ENCODE assay signal across 18 cellular contexts in the genomic region with DNA sequence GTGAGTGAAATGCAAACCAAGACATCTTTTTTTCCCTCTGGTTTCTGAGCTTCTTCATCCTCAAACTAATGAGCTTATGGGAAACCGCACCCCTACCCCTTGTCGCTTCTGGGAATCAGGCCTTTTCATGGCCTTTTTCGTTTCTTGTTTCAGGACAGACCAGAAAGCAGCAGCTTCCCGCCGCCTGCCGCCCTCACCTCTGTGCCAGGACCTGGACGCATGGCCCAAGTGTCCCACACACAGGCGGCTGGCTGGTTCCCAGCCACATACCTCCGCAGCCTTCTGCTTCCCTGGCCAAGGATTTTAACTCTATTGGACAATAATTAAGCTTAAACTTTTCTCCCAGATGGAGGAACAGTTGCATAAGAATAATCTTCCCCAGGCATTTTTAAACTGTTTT.
A peak's percentile ranks its signal among the peaks of the same experiment; 100 is the strongest.
DNase-seq lines count a peak whose midpoint lies in the region; ATAC-seq and TF ChIP-seq lines count a peak whose summit lies in the region.
"Had no signal": no experiment of that assay in that cellular context is flagged by ENCODE, and none has a peak within 500 bp of the region (broad histone marks: within the 10 kb centered on the region; RNA-seq: fewer than 3 reads in every experiment).

No MANE protein-coding gene starts in this region.

- H4K20me1 ChIP-seq in DND-41 (ENCODE audit: insufficient read depth, low read length) (no peaks in the 10 kb centered on the region), GM23338 (replicated peaks; ENCODE audit: insufficient read depth) (no peaks in the 10 kb centered on the region)
- H4K20me1 ChIP-seq: BLaER1 treated with 17β-estradiol and CSF1 and Interleukin-3, amounts not matched to agents 10 nM and 100 nM had no signal

- no peaks in the 10 kb centered on the region for H3K27me3 ChIP-seq in DND-41 (ENCODE audit: insufficient read depth, low read length, poor library complexity)
- no peaks in the 10 kb centered on the region for H3K27me3 ChIP-seq in GM23338 (ENCODE audit: insufficient read depth)
- H3K27me3 ChIP-seq: BE2C; BLaER1 treated with 17β-estradiol and CSF1 and Interleukin-3, amounts not matched to agents 10 nM and 100 nM had no signal

- H3K36me3 Mint-ChIP-seq in GM23338 (ENCODE audit: low read depth), result no peaks in the 10 kb centered on the region
- H3K36me3 Mint-ChIP-seq in mesothelial cell of epicardium, result no peaks in the 10 kb centered on the region
- H3K36me3 Mint-ChIP-seq: CD14-positive monocyte; CD8-positive, alpha-beta memory T cell had no signal

- H3K27me3 Mint-ChIP-seq in GM23338 (ENCODE audit: insufficient read depth, low read depth, poor library complexity), result peaks cover 2% of the 10 kb centered on the region
- H3K27me3 Mint-ChIP-seq in mesothelial cell of epicardium (ENCODE audit: low read depth), result no peaks in the 10 kb centered on the region
- H3K27me3 Mint-ChIP-seq: CD4-positive, alpha-beta T cell had no signal

- ATAC-seq in DND-41 (ENCODE audit: insufficient read depth, low read depth), result no peak
- ATAC-seq in GM23338, result no peak
- no peak for ATAC-seq in HG03196 (IDR thresholded peaks at IDR 0.05; ENCODE audit: unreplicated experiment)
- ATAC-seq in GM19395 (IDR thresholded peaks at IDR 0.05; ENCODE audit: unreplicated experiment), result no peak
- ATAC-seq: HCT116 had no signal

- no peaks in the 10 kb centered on the region for H3K9me3 ChIP-seq in DND-41 (ENCODE audit: insufficient read depth, low read length, severe bottlenecking)
- H3K9me3 ChIP-seq: BE2C had no signal

- H3K9me3 Mint-ChIP-seq in GM23338 (no peaks in the 10 kb centered on the region), mesothelial cell of epicardium (peaks cover 11% of the 10 kb centered on the region)
- H3K9me3 Mint-ChIP-seq: CD4-positive, alpha-beta T cell; H9 had no signal

- peaks cover 4% of the 10 kb centered on the region; the same call in 1 of the 2 replicates for H3K9me2 ChIP-seq in GM23338 (ENCODE audit: insufficient read depth)

- no peak overlapping the region for H3K9ac ChIP-seq in DND-41 (ENCODE audit: low read depth, low read length)
- H3K9ac ChIP-seq: BLaER1 treated with 17β-estradiol and CSF1 and Interleukin-3, amounts not matched to agents 10 nM and 100 nM had no signal

- no peak overlapping the region for H3K4me3 ChIP-seq in DND-41 (ENCODE audit: low read depth in 1 of 2, low read length in 2 of 2)
- H3K4me3 ChIP-seq in GM23338, result no peak overlapping the region
- H3K4me3 ChIP-seq in astrocyte of the spinal cord (ENCODE audit: low read depth, low read length), result peak overlapping the region; percentile 2
- H3K4me3 ChIP-seq: BLaER1 treated with 17β-estradiol and CSF1 and Interleukin-3, amounts not matched to agents 10 nM and 100 nM had no signal

- H3K27ac Mint-ChIP-seq in GM23338, result peak overlapping the region; percentile 24; the same call in 1 of the 2 replicates
- peak overlapping the region; percentile 69 for H3K27ac Mint-ChIP-seq in mesothelial cell of epicardium
- H3K27ac Mint-ChIP-seq: CD14-positive monocyte; CD4-positive, alpha-beta T cell; CD8-positive, alpha-beta memory T cell had no signal

- H3K4me3 Mint-ChIP-seq in GM23338 (no peak overlapping the region), mesothelial cell of epicardium (no peak overlapping the region)
- H3K4me3 Mint-ChIP-seq: CD14-positive monocyte; CD4-positive, alpha-beta T cell; CD8-positive, alpha-beta memory T cell; H9 had no signal

- in situ Hi-C loops in astrocyte of the spinal cord (cut with HindIII; ENCODE audit: low sequenced_read_pairs), result no loop called here

- H3K36me3 ChIP-seq in DND-41 (ENCODE audit: insufficient read depth, low read length) (no peaks in the 10 kb centered on the region), GM23338 (ENCODE audit: insufficient read depth) (no peaks in the 10 kb centered on the region)
- H3K36me3 ChIP-seq: BE2C; BLaER1 treated with 17β-estradiol and CSF1 and Interleukin-3, amounts not matched to agents 10 nM and 100 nM had no signal

- H2AFZ ChIP-seq in DND-41 (ENCODE audit: low read depth, low read length) (0 out of 2 replicates have a peak overlapping the region, but pooled peaks have one; percentile 22), GM23338 (peak overlapping the region; percentile 83)

- no peak overlapping the region for H3K4me2 ChIP-seq in DND-41 (ENCODE audit: insufficient read depth, low read length)
- H3K4me2 ChIP-seq in GM23338, result no peak overlapping the region
- H3K4me2 ChIP-seq: BLaER1 treated with 17β-estradiol and CSF1 and Interleukin-3, amounts not matched to agents 10 nM and 100 nM had no signal

- no peak overlapping the region for H3K27ac ChIP-seq in DND-41 (ENCODE audit: low read length)
- H3K27ac ChIP-seq in GM23338 (ENCODE audit: low read depth), result no peak overlapping the region
- H3K27ac ChIP-seq: BLaER1 treated with 17β-estradiol and CSF1 and Interleukin-3, amounts not matched to agents 10 nM and 100 nM had no signal

- H3K4me1 Mint-ChIP-seq in GM23338, result no peaks in the 10 kb centered on the region
- H3K4me1 Mint-ChIP-seq in mesothelial cell of epicardium, result peaks cover 11% of the 10 kb centered on the region
- H3K4me1 Mint-ChIP-seq: CD14-positive monocyte; CD8-positive, alpha-beta memory T cell had no signal

- DNase-seq in DND-41 (no peak), GM23338 (ENCODE audit: low spot score) (no peak), astrocyte of the spinal cord (ENCODE audit: low read depth, low spot score) (no peak), mesothelial cell of epicardium (ENCODE audit: low spot score in 2 of 2, unreplicated experiment in 2 of 2) (no peak), Ammon's horn (ENCODE audit: low spot score) (no peak)
- DNase-seq in activated CD8-positive, alpha-beta memory T cell treated with anti-CD3 and anti-CD28 coated beads, Interleukin-2, amount 50 U/mL, for 4 hours, result no peak
- DNase-seq: BE2C; CD4-positive, alpha-beta T cell; CD8-positive, alpha-beta memory T cell; DMS 273 treated with DMSO at 0.1 percent for 48 hours; DMS79; GF-D8; H9 had no signal

- H3K4me1 ChIP-seq in DND-41 (ENCODE audit: insufficient read depth, low read length), result no peaks in the 10 kb centered on the region
- no peaks in the 10 kb centered on the region for H3K4me1 ChIP-seq in GM23338 (ENCODE audit: insufficient read depth)
- H3K4me1 ChIP-seq: BE2C had no signal

- TF ChIP-seq CTCF in DND-41 (IDR thresholded peaks at IDR 0.05; ENCODE audit: borderline replicate concordance, extremely low read depth, low read length, poor library complexity, severe bottlenecking), result no peak
- no peak for TF ChIP-seq CTCF in GM23338 (conservative IDR thresholded peaks at IDR 0.05; ENCODE audit: low read depth in 2 of 2)
- no peak for TF ChIP-seq CTCF in astrocyte of the spinal cord (IDR thresholded peaks at IDR 0.05; ENCODE audit: low read depth, low read length)
- no peak for TF ChIP-seq CTCF in mesothelial cell of epicardium (IDR thresholded peaks at IDR 0.05; ENCODE audit: unreplicated experiment)

- H3K79me2 ChIP-seq in DND-41 (ENCODE audit: insufficient read depth, low read length) (no peaks in the 10 kb centered on the region), GM23338 (replicated peaks; ENCODE audit: insufficient read depth) (no peaks in the 10 kb centered on the region)

- H3F3A ChIP-seq in GM23338 (replicated peaks; ENCODE audit: low read depth), result no peaks in the 10 kb centered on the region
